In genomic region chr18:75926811-75927210, GRCh38 we compare ENCODE assay signal across 20 cellular contexts.
"Had no signal": no experiment of that assay in that cellular context is flagged by ENCODE, and none has a peak within 500 bp of the region (broad histone marks: within the 10 kb centered on the region; RNA-seq: fewer than 3 reads in every experiment).

No MANE protein-coding gene starts in this region.

- H3K27ac ChIP-seq: adrenal gland, body of pancreas, neural progenitor cell, prostate gland, suprapubic skin had no signal

- H3K36me3 ChIP-seq: adrenal gland, neural progenitor cell, prostate gland, suprapubic skin had no signal

- H2AFZ ChIP-seq: neural progenitor cell had no signal

- H3K4me1 ChIP-seq: adrenal gland, neural progenitor cell, prostate gland had no signal

- H3K9me3 ChIP-seq: adrenal gland, body of pancreas, prostate gland, suprapubic skin had no signal

- H3K4me3 ChIP-seq: adrenal gland, body of pancreas, neural progenitor cell, prostate gland, suprapubic skin had no signal

- ATAC-seq: activated naive CD4-positive, alpha-beta T cell treated with anti-CD3 and anti-CD28 coated beads, Interleukin-2, amount 50 U/mL, for 72 hours; body of pancreas; naive thymus-derived CD4-positive, alpha-beta T cell; right cardiac atrium; stimulated activated naive CD8-positive, alpha-beta T cell treated with anti-CD3 and anti-CD28 coated beads, Interleukin-15, amount 100 ng/mL, for 72 hours had no signal

- H3K4me2 ChIP-seq: neural progenitor cell had no signal

- DNase-seq: activated CD4-positive, alpha-beta T cell treated with anti-CD3 and anti-CD28 coated beads, Interleukin-2, amount 10 ng/mL, durations not matched to agents 7 days and 5 days; activated CD4-positive, CD25-positive, alpha-beta regulatory T cell; activated CD8-positive, alpha-beta memory T cell treated with anti-CD3 and anti-CD28 coated beads, Interleukin-2, amount 50 U/mL, for 48 hours; activated gamma-delta T cell; adrenal gland; body of pancreas; central memory CD4-positive, alpha-beta T cell; endodermal cell; erythroblast; mesendoderm; naive thymus-derived CD4-positive, alpha-beta T cell; right cardiac atrium; small intestine; stimulated activated CD4-positive, alpha-beta T cell treated with anti-CD3 and anti-CD28 coated beads, Interleukin-4, amount 100 ng/mL, for 1 hour; stimulated activated naive CD8-positive, alpha-beta T cell treated with anti-CD3 and anti-CD28 coated beads, Interleukin-15, amount 100 ng/mL, for 72 hours; T1000 had no signal

- H3K9ac ChIP-seq: neural progenitor cell had no signal

- H3K27me3 ChIP-seq: adrenal gland, body of pancreas, neural progenitor cell, suprapubic skin had no signal
